18 cellular contexts compared by ENCODE assay signal in the genomic region with DNA sequence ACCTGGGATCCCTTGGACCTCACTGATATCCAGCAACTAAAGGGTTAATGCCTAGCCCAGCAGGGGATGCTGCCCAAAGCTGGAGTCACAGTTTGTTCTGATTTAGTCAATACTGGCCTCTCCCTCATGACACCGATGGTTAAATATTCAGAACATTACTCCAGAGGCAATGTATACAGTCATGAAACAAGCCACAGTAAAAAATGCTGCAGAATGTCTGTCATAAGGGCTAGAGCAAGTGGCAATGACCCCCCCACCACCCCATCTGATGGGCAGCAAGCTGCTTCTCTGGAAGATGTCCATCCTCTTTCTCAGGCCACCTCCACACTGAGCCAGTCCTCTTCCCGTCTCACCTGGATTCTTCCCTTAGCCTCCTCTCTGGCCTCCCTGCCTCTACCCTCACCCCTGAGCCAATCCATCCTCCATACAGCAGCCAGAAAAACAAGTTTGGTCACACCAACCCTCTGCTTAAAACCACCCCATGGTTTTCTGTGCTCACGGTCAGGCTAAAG.
A peak's percentile ranks its signal among the peaks of the same experiment; 100 is the strongest.
DNase-seq lines count a peak whose midpoint lies in the region; ATAC-seq, FAIRE-seq and TF ChIP-seq lines count a peak whose summit lies in the region.
"Had no signal": no experiment of that assay in that cellular context is flagged by ENCODE, and none has a peak within 500 bp of the region (broad histone marks: within the 10 kb centered on the region; RNA-seq: fewer than 3 reads in every experiment).

No MANE protein-coding gene starts in this region.

- DNase-seq in AG08396 (ENCODE audit: low spot score) (peak; percentile 43), HTR-8/SVneo (ENCODE audit: insufficient read length, low spot score) (no peak), bronchial epithelial cell (ENCODE audit: low read depth) (peak; percentile 64), mesothelial cell of epicardium (ENCODE audit: low spot score in 2 of 2, unreplicated experiment in 2 of 2) (no peak), GM19238 (ENCODE audit: insufficient read length, low spot score) (no peak)
- DNase-seq in stimulated activated CD4-positive, alpha-beta T cell treated with anti-CD3 and anti-CD28 coated beads, Interleukin-4, amount 100 ng/mL, for 24 hours = no peak
- DNase-seq: activated CD8-positive, alpha-beta T cell treated with anti-CD3 and anti-CD28 coated beads, Interleukin-2, amount 10 ng/mL, durations not matched to agents 7 days and 5 days; BE2C; dermis blood vessel endothelial cell; Kasumi-1; left ventricle myocardium inferior; NCI-H2081 treated with DMSO at 0.1 percent for 48 hours; OCI-M1 had no signal

- peaks cover 1% of the 10 kb centered on the region for H3K27me3 ChIP-seq in bronchial epithelial cell (ENCODE audit: control insufficient read depth, insufficient read depth, low read length)
- H3K27me3 ChIP-seq: BE2C had no signal

- peak overlapping the region; percentile 5 for H3K27ac Mint-ChIP-seq in mesothelial cell of epicardium
- H3K27ac Mint-ChIP-seq: activated CD8-positive, alpha-beta T cell treated with anti-CD3 and anti-CD28 coated beads, Interleukin-2, amount 10 ng/mL, durations not matched to agents 7 days and 5 days; T-helper 2 cell treated with Interferon-gamma antibody and Interleukin-4, amounts not matched to agents 5 μg/mL and 100 μg/mL, for 36 hours had no signal

- TF ChIP-seq CTCF in bronchial epithelial cell (IDR thresholded peaks at IDR 0.05; ENCODE audit: insufficient read depth, low read length, severe bottlenecking) (no peak), mesothelial cell of epicardium (IDR thresholded peaks at IDR 0.05; ENCODE audit: unreplicated experiment) (no peak)

- H3K4me3 ChIP-seq in bronchial epithelial cell (ENCODE audit: low read depth, low read length) = no peak overlapping the region
- H3K4me3 ChIP-seq: gastroesophageal sphincter, left ventricle myocardium inferior had no signal

- no peaks in the 10 kb centered on the region for H3K36me3 Mint-ChIP-seq in mesothelial cell of epicardium
- H3K36me3 Mint-ChIP-seq: activated naive CD4-positive, alpha-beta T cell treated with anti-CD3 and anti-CD28 coated beads, Interleukin-2, amount 50 U/mL, for 72 hours had no signal

- peaks cover 69% of the 10 kb centered on the region for H3K4me1 Mint-ChIP-seq in mesothelial cell of epicardium

- ATAC-seq in GM21737 (IDR thresholded peaks at IDR 0.05; ENCODE audit: unreplicated experiment) (no peak), HG02973 (IDR thresholded peaks at IDR 0.05; ENCODE audit: unreplicated experiment) (no peak)
- ATAC-seq: activated CD8-positive, alpha-beta T cell treated with anti-CD3 and anti-CD28 coated beads, Interleukin-2, amount 10 ng/mL, durations not matched to agents 7 days and 5 days had no signal

- no peaks in the 10 kb centered on the region for H3K27me3 Mint-ChIP-seq in mesothelial cell of epicardium (ENCODE audit: low read depth)

- no peak overlapping the region for H3K4me3 Mint-ChIP-seq in mesothelial cell of epicardium
- H3K4me3 Mint-ChIP-seq: activated CD8-positive, alpha-beta T cell treated with anti-CD3 and anti-CD28 coated beads, Interleukin-2, amount 10 ng/mL, durations not matched to agents 7 days and 5 days; T-helper 2 cell treated with Interferon-gamma antibody and Interleukin-4, amounts not matched to agents 5 μg/mL and 100 μg/mL, for 36 hours had no signal

- H3K9me3 Mint-ChIP-seq in mesothelial cell of epicardium = no peaks in the 10 kb centered on the region
- H3K9me3 Mint-ChIP-seq: activated naive CD4-positive, alpha-beta T cell treated with anti-CD3 and anti-CD28 coated beads, Interleukin-2, amount 50 U/mL, for 72 hours; T-helper 2 cell treated with Interferon-gamma antibody and Interleukin-4, amounts not matched to agents 5 μg/mL and 100 μg/mL, for 36 hours had no signal

- FAIRE-seq in HTR-8/SVneo (lab: Jason Lieb, UNC) (peak; percentile 90), bronchial epithelial cell (lab: Jason Lieb, UNC) (no peak)

- no peaks in the 10 kb centered on the region for H3K36me3 ChIP-seq in bronchial epithelial cell (ENCODE audit: control insufficient read depth, insufficient read depth, low read length)
- H3K36me3 ChIP-seq: BE2C, gastroesophageal sphincter, left ventricle myocardium inferior had no signal

Comparison
In these comparisons a context has a peak if more than half of its experiments do, and no peak if none do; other contexts are left out.
1. DNase-seq: peak in AG08396 (single experiment) and bronchial epithelial cell (single experiment); none in HTR-8/SVneo (single experiment), mesothelial cell of epicardium (0 of 2), stimulated activated CD4-positive, alpha-beta T cell treated with anti-CD3 and anti-CD28 coated beads, Interleukin-4, amount 100 ng/mL, for 24 hours (single experiment) and GM19238 (single experiment).